In the genomic region with DNA sequence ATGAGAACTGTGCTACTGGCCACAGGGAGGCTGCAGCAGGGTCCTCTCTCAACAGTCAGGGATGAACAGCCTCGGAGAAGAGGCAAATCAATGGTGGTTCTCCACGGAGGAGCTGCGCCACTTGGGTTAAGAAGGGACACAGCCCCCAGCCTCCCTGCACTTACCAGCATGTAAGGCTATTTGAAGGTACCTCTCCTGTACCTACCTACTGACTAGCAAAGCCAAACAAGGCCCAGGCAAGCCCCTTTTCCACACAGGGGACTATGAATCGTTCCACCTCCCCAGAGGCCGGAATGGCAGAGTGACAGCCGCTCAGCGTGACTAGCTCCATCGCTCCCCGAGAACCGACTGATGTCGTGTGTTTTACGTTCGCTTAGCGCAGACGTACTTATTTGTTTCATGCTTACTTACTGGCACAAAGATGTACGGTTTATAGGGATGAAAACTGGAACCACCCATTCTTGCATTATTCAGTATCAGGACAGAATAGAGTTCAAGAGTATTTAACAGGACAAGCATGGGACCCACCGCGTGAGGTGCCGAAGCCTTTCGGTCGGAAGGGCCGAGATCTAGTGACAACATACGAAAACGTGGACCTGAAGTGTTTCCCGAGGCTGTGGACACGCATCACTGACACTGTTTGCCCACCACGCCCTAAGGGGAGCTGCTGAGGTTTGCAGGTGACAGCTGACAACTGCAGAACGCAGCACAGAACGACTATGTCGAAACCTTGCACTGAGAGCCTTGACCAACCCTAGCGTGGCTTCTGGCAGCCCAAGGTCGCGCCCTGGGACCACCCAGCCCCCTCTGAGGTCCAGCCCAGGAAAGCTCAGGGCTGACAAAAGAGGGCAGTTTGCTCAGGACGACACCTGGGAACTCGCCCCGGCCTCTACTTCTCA, we compare ENCODE assay signal across 8 cellular contexts. TPM values are rescaled to one million over a fixed set of nuclear protein-coding genes. Genes with fewer than 3 reads are reported as not detected.
DNase-seq lines count a peak whose midpoint lies in the region; ATAC-seq and TF ChIP-seq lines count a peak whose summit lies in the region.

No MANE protein-coding gene starts in this region.

- peak; percentile 3; the same call in 1 of the 2 replicates for ATAC-seq in PC-3
- no peak for ATAC-seq in GM18907 (IDR thresholded peaks at IDR 0.05; ENCODE audit: unreplicated experiment)
- ATAC-seq in GM18868 (IDR thresholded peaks at IDR 0.05; ENCODE audit: unreplicated experiment), result no peak

- TF ChIP-seq CTCF in GM12864 (IDR thresholded peaks at IDR 0.05; ENCODE audit: low read depth, low read length, missing control alignments) (no peak), PC-3 (conservative IDR thresholded peaks at IDR 0.05; ENCODE audit: low read depth, low read length) (no peak), fibroblast of lung (conservative IDR thresholded peaks at IDR 0.05 in 1 of 2, IDR thresholded peaks at IDR 0.05 in 1 of 2; ENCODE audit: low read depth in 1 of 2, low read length in 2 of 2) (no peak)

- TSS peak; percentile 54 for BruUV-seq in PC-3 (replicated peaks; lab: Mats Ljungman, UMichigan)

- peak overlapping the region; percentile 80 for H3K9ac ChIP-seq in PC-3 (ENCODE audit: low read length)
- H3K9ac ChIP-seq in fibroblast of lung (ENCODE audit: insufficient read depth, low read length), result peak overlapping the region; percentile 84
- H3K9ac ChIP-seq in rectal smooth muscle tissue (ENCODE audit: low read length), result peak overlapping the region; percentile 74

- H3K9me3 ChIP-seq in PC-3 (ENCODE audit: low read length) (no peaks in the 10 kb centered on the region), fibroblast of lung (ENCODE audit: control insufficient read depth, insufficient read depth, low read depth, low read length) (no peaks in the 10 kb centered on the region)

- peaks cover 18% of the 10 kb centered on the region; the same call in 1 of the 2 replicates for H3K4me1 ChIP-seq in PC-3 (ENCODE audit: insufficient read depth, low read length)
- peaks cover 5% of the 10 kb centered on the region for H3K4me1 ChIP-seq in fibroblast of lung (ENCODE audit: control insufficient read depth, extremely low read depth, insufficient read depth, low read length)
- H3K4me1 ChIP-seq in rectal smooth muscle tissue (ENCODE audit: control insufficient read depth, insufficient read depth, low read length), result peaks cover 5% of the 10 kb centered on the region

- CTCF ChIA-PET in PC-3 (lab: Charles Lee), result interaction anchor here (0.8 kb wide), 1 partner anchor 15 kb away, joined by 3 read pairs; the partner anchor contains the start of gene CEP131

- peaks cover 45% of the 10 kb centered on the region for H3K79me2 ChIP-seq in PC-3 (ENCODE audit: low read length)
- H3K79me2 ChIP-seq in fibroblast of lung (ENCODE audit: control insufficient read depth, insufficient read depth, low read length), result peaks cover 40% of the 10 kb centered on the region

- H4K20me1 ChIP-seq in PC-3 (ENCODE audit: low read length), result no peaks in the 10 kb centered on the region
- H4K20me1 ChIP-seq in fibroblast of lung (ENCODE audit: control insufficient read depth, extremely low read depth, insufficient read depth, low read length), result no peaks in the 10 kb centered on the region

- H3K4me2 ChIP-seq in PC-3 (ENCODE audit: low read length) (peak overlapping the region; percentile 90), fibroblast of lung (ENCODE audit: extremely low read depth, insufficient read depth, low read length) (peak overlapping the region; percentile 99)

- H3K4me3 ChIP-seq in GM12864 (ENCODE audit: low read depth, low read length) (peak overlapping the region; percentile 95), PC-3 (ENCODE audit: low read length) (peak overlapping the region; percentile 77), fibroblast of lung (replicated peaks in 1 of 4; ENCODE audit: control extremely low read depth in 1 of 4, insufficient read depth in 1 of 4, low read depth in 3 of 4, low read length in 4 of 4) (peak overlapping the region; percentile 73 to 90 (median 80)), rectal smooth muscle tissue (ENCODE audit: low read length) (peak overlapping the region; percentile 94)

- H3K36me3 ChIP-seq in PC-3 (ENCODE audit: low read depth, low read length) (no peaks in the 10 kb centered on the region; the same call in 1 of the 2 replicates), fibroblast of lung (ENCODE audit: control insufficient read depth, insufficient read depth, low read length) (peaks cover 14% of the 10 kb centered on the region), rectal smooth muscle tissue (ENCODE audit: control insufficient read depth, insufficient read depth, low read length) (peaks cover 3% of the 10 kb centered on the region)

- H3K9me2 ChIP-seq in PC-3 (replicated peaks; ENCODE audit: low read length), result no peaks in the 10 kb centered on the region

- H2AFZ ChIP-seq in PC-3 (ENCODE audit: low read length) (peak overlapping the region; percentile 79), fibroblast of lung (ENCODE audit: low read length) (no peak overlapping the region)

- no peaks in the 10 kb centered on the region for H3F3A ChIP-seq in PC-3 (ENCODE audit: low read length, unreplicated experiment)

- H3K27ac ChIP-seq in PC-3 (ENCODE audit: low read length) (no peak overlapping the region), fibroblast of lung (ENCODE audit: insufficient read depth, low read length) (peak overlapping the region; percentile 60), rectal smooth muscle tissue (ENCODE audit: low read depth, low read length) (no peak overlapping the region)

- POLR2A ChIA-PET in PC-3 (lab: Charles Lee; ENCODE audit: unreplicated experiment), result no interaction called here

- no peak for DNase-seq in GM12864 (ENCODE audit: low read depth)
- DNase-seq in PC-3, result peak; percentile 36
- no peak for DNase-seq in fibroblast of lung (ENCODE audit: low read depth in 2 of 2)
- DNase-seq in iPS-NIHi11 (ENCODE audit: low spot score), result no peak
- no peak for DNase-seq in NCI-H2107 (lab: John Stamatoyannopoulos, UW)

- H3K27me3 ChIP-seq in PC-3 (ENCODE audit: low read length), result no peaks in the 10 kb centered on the region
- H3K27me3 ChIP-seq in fibroblast of lung (ENCODE audit: control insufficient read depth, insufficient read depth, low read length), result no peaks in the 10 kb centered on the region
- H3K27me3 ChIP-seq in rectal smooth muscle tissue (ENCODE audit: control insufficient read depth, insufficient read depth, low read length), result no peaks in the 10 kb centered on the region

- intact Hi-C loops in PC-3 (cut with micrococcal nuclease), result loop anchor here (1.0 kb wide), 1 partner anchor 15 kb away; no protein-coding TSS in a partner anchor

RNA-seq across cellular contexts. Expression of gene TEPSIN, which starts 1.0 kb away (rescaled TPM):
- total RNA-seq in PC-3 (2014; rRNA removed), result 28.8 and 44.1 TPM in 2 replicates
- total RNA-seq in fibroblast of lung, result 11.2 and 11.3 TPM in 2 replicates
- 5.6 and 6.8 TPM in 2 replicates for polyA plus RNA-seq in fibroblast of lung
- 7.2 and 10.4 TPM in 2 replicates for polyA plus RNA-seq in fibroblast of lung (2012)
- polyA minus RNA-seq in fibroblast of lung (ENCODE audit: low replicate concordance), result 4.0 and 15.4 TPM in 2 replicates

RNA-seq across cellular contexts. Expression of gene NDUFAF8, which starts 1.3 kb away (rescaled TPM):
- 125 and 160 TPM in 2 replicates for total RNA-seq in PC-3 (2014; rRNA removed)
- 30.6 and 41.9 TPM in 2 replicates for total RNA-seq in fibroblast of lung
- 102 and 111 TPM in 2 replicates for polyA plus RNA-seq in fibroblast of lung
- polyA plus RNA-seq in fibroblast of lung (2012), result 146 and 231 TPM in 2 replicates
- polyA minus RNA-seq in fibroblast of lung (ENCODE audit: low replicate concordance), result 0.85 TPM in 1 of 2 replicates, not detected in the other

RNA-seq across cellular contexts. Expression of gene CEP131, which starts 15.1 kb away (rescaled TPM):
- total RNA-seq in PC-3 (2014; rRNA removed) (32.1 and 48.0 TPM in 2 replicates), fibroblast of lung (7.4 and 8.5 TPM in 2 replicates)
- polyA plus RNA-seq in fibroblast of lung, result 2.0 and 3.3 TPM in 2 replicates
- 5.5 and 8.2 TPM in 2 replicates for polyA plus RNA-seq in fibroblast of lung (2012)
- 0.86 and 2.9 TPM in 2 replicates for polyA minus RNA-seq in fibroblast of lung (ENCODE audit: low replicate concordance)

RNA-seq across cellular contexts. Expression of gene SLC38A10, which starts 57.3 kb away (rescaled TPM):
- 77.8 and 118 TPM in 2 replicates for total RNA-seq in PC-3 (2014; rRNA removed)
- 53.2 and 60.4 TPM in 2 replicates for total RNA-seq in fibroblast of lung
- polyA plus RNA-seq in fibroblast of lung, result 17.8 and 23.6 TPM in 2 replicates
- polyA plus RNA-seq in fibroblast of lung (2012), result 34.2 and 48.6 TPM in 2 replicates
- polyA minus RNA-seq in fibroblast of lung (ENCODE audit: low replicate concordance), result 45.3 and 99.0 TPM in 2 replicates
